Comparison of ENCODE assay signal across 14 cellular contexts in genomic region chr1:47444317-47444577, GRCh38. TPM values are rescaled to one million over a fixed set of nuclear protein-coding genes. Genes with fewer than 3 reads are reported as not detected.
A peak's percentile ranks its signal among the peaks of the same experiment; 100 is the strongest.
DNase-seq lines count a peak whose midpoint lies in the region; ATAC-seq, FAIRE-seq and TF ChIP-seq lines count a peak whose summit lies in the region.
"Had no signal": no experiment of that assay in that cellular context is flagged by ENCODE, and none has a peak within 500 bp of the region (broad histone marks: within the 10 kb centered on the region; RNA-seq: fewer than 3 reads in every experiment).

No MANE protein-coding gene starts in this region.

- ATAC-seq in central memory CD8-positive, alpha-beta T cell (replicated peaks; ENCODE audit: extremely low read depth, poor library complexity, severe bottlenecking): no peak
- ATAC-seq in naive thymus-derived CD8-positive, alpha-beta T cell: peak in 1 of 2 donors; percentile 17

- no peak overlapping the region for H3K27ac Mint-ChIP-seq in HFFc6
- H3K27ac Mint-ChIP-seq in central memory CD8-positive, alpha-beta T cell (ENCODE audit: low read depth): no peak overlapping the region
- H3K27ac Mint-ChIP-seq in naive thymus-derived CD8-positive, alpha-beta T cell: peak overlapping the region in 2 of 10 donors; percentile 18 to 31

- no peaks in the 10 kb centered on the region for H3K9me3 ChIP-seq in A673 (ENCODE audit: low read depth, low read length, poor library complexity, severe bottlenecking)

- CTCF ChIA-PET in A673 (lab: Charles Lee) (no interaction called here), RWPE1 (lab: Yijun Ruan, JAX) (no interaction called here)

- peak overlapping the region; percentile 17 for H3K4me3 ChIP-seq in A673 (ENCODE audit: low read depth, low read length, poor library complexity, severe bottlenecking)

- DNase-seq in A673 (ENCODE audit: low spot score): no peak
- no peak for DNase-seq in HFFc6
- no peak for DNase-seq in central memory CD8-positive, alpha-beta T cell (ENCODE audit: low spot score in 2 of 2)
- no peak for DNase-seq in naive thymus-derived CD8-positive, alpha-beta T cell
- DNase-seq in RKO (ENCODE audit: low spot score): no peak
- no peak for DNase-seq in GM19239 (ENCODE audit: insufficient read length, low spot score)
- DNase-seq in inferior parietal cortex (ENCODE audit: extremely low spot score): no peak
- no peak for DNase-seq in RWPE1 (ENCODE audit: low spot score)
- DNase-seq: Calu3, head of caudate nucleus, NCI-H2171 treated with DMSO at 0.1 percent for 48 hours had no signal

- H3K27ac ChIP-seq in A673 (ENCODE audit: low read depth, low read length, poor library complexity, severe bottlenecking) (no peak overlapping the region), RWPE1 (no peak overlapping the region)

- peaks cover 36% of the 10 kb centered on the region for H3K27me3 Mint-ChIP-seq in HFFc6 (ENCODE audit: insufficient read depth)
- H3K27me3 Mint-ChIP-seq in central memory CD8-positive, alpha-beta T cell: no peaks in the 10 kb centered on the region
- peaks cover 0 to 51% (median 41%) of the 10 kb centered on the region in 5 donors for H3K27me3 Mint-ChIP-seq in naive thymus-derived CD8-positive, alpha-beta T cell

- no peaks in the 10 kb centered on the region for H3K4me1 ChIP-seq in A673 (ENCODE audit: insufficient read depth, low read length, poor library complexity, severe bottlenecking)

- H3K4me1 Mint-ChIP-seq in HFFc6 (ENCODE audit: low read depth): no peaks in the 10 kb centered on the region
- H3K4me1 Mint-ChIP-seq in central memory CD8-positive, alpha-beta T cell: peaks cover 14% of the 10 kb centered on the region
- H3K4me1 Mint-ChIP-seq in naive thymus-derived CD8-positive, alpha-beta T cell: peaks cover 10 to 22% (median 20%) of the 10 kb centered on the region in 4 donors

- no peaks in the 10 kb centered on the region for H3K36me3 ChIP-seq in A673 (ENCODE audit: insufficient read depth, low read length, poor library complexity, severe bottlenecking)

- no peak for FAIRE-seq in GM19239 (lab: Jason Lieb, UNC)
- FAIRE-seq: colon had no signal

- H3K9me3 Mint-ChIP-seq in HFFc6: peaks cover 6% of the 10 kb centered on the region; the same call in 1 of the 2 replicates
- H3K9me3 Mint-ChIP-seq in central memory CD8-positive, alpha-beta T cell: no peaks in the 10 kb centered on the region
- peaks cover 0 to 8% (median 0%) of the 10 kb centered on the region in 9 donors for H3K9me3 Mint-ChIP-seq in naive thymus-derived CD8-positive, alpha-beta T cell
- H3K9me3 Mint-ChIP-seq: nephron had no signal

- H3K4me3 Mint-ChIP-seq in HFFc6: peak overlapping the region; percentile 8; the same call in 1 of the 2 replicates
- H3K4me3 Mint-ChIP-seq in central memory CD8-positive, alpha-beta T cell: peak overlapping the region; percentile 60
- peak overlapping the region; percentile 46 to 75 (median 68) for H3K4me3 Mint-ChIP-seq in naive thymus-derived CD8-positive, alpha-beta T cell
- H3K4me3 Mint-ChIP-seq: nephron had no signal

- BruUV-seq in A673 (replicated peaks; lab: Mats Ljungman, UMichigan): no TSS peak

- POLR2A ChIA-PET in A673 (lab: Charles Lee; ENCODE audit: low non-redundant PET) (no interaction called here), RWPE1 (lab: Yijun Ruan, JAX; ENCODE audit: low non-redundant PET) (no interaction called here)
- POLR2A ChIA-PET in naive thymus-derived CD8-positive, alpha-beta T cell (lab: Charles Lee): no interaction called here

- intact Hi-C loops in A673 (cut with micrococcal nuclease; ENCODE audit: unreplicated experiment): no loop called here

- peaks cover 4% of the 10 kb centered on the region; the same call in 1 of the 2 replicates for H3K36me3 Mint-ChIP-seq in HFFc6 (ENCODE audit: low read depth)
- H3K36me3 Mint-ChIP-seq in central memory CD8-positive, alpha-beta T cell (ENCODE audit: insufficient read depth): peaks cover 13% of the 10 kb centered on the region
- H3K36me3 Mint-ChIP-seq in naive thymus-derived CD8-positive, alpha-beta T cell: peaks cover 0 to 7% (median 2%) of the 10 kb centered on the region in 3 donors

- TF ChIP-seq CTCF in A673 (conservative IDR thresholded peaks at IDR 0.05; ENCODE audit: low read depth, low read length) (no peak), HFFc6 (IDR thresholded peaks at IDR 0.05) (no peak), RWPE1 (conservative IDR thresholded peaks at IDR 0.05; ENCODE audit: low read depth) (no peak)

- H3K27me3 ChIP-seq in A673 (replicated peaks; ENCODE audit: insufficient read depth, low read depth, low read length, poor library complexity): peaks cover 100% of the 10 kb centered on the region

RNA-seq across cellular contexts. Expression of gene FOXD2, which starts 6.4 kb away (rescaled TPM):
- total RNA-seq in A673 (2021): 0.15 and 0.17 TPM in 2 replicates
- total RNA-seq in HFFc6 (2021; fragmentation: NEBNext Ultra II Directional; extraction: Animal tissue kit (Norgen Biotek cat#: 25700)): under 1 TPM; 0.19 to 0.31 (median 0.21) TPM
- under 1 TPM; 0.27 to 0.36 TPM for total RNA-seq in naive thymus-derived CD8-positive, alpha-beta T cell
- under 1 TPM in 2 of 3 donors, not detected in 1; 0.05 to 0.32 TPM for polyA plus RNA-seq in naive thymus-derived CD8-positive, alpha-beta T cell

RNA-seq across cellular contexts. Expression of gene FOXE3, which starts 28.2 kb away (rescaled TPM):
- total RNA-seq in A673 (2021): not detected in 2 replicates
- total RNA-seq in HFFc6 (2021; fragmentation: NEBNext Ultra II Directional; extraction: Animal tissue kit (Norgen Biotek cat#: 25700)): not detected
- not detected for total RNA-seq in naive thymus-derived CD8-positive, alpha-beta T cell
- polyA plus RNA-seq in naive thymus-derived CD8-positive, alpha-beta T cell: not detected
- total RNA-seq: Calu3, LHCN-M2 had no signal

Comparison
In these comparisons a context has a peak if more than half of its experiments do, and no peak if none do; other contexts are left out.
1. H3K4me3 Mint-ChIP-seq: peak in every context shown above with its lines; median percentile 68 in naive thymus-derived CD8-positive, alpha-beta T cell; 60 in central memory CD8-positive, alpha-beta T cell; 8 in HFFc6.